8 cellular contexts compared by ENCODE assay signal in the genomic region with DNA sequence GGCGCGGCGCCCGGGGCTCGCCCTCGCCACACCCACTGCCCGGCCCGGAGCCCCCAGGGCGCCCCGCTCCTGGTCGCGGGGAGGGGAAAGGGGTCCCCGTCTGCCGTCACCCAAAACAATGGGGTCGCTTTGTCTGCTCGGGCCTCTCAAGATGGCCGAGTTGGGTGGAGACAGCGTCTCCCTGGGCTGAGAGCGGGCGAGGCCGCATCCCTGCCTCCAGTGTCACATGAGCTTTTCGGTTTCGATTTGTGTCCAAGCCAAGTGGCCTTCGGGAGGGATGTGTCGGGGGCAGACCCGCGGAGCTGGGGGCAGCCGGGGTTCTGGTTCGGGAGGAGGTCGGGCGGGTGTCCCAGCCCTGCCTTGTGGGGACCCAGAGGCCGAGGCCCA. TPM values are rescaled to one million over a fixed set of nuclear protein-coding genes. Genes with fewer than 3 reads are reported as not detected.
A peak's percentile ranks its signal among the peaks of the same experiment; 100 is the strongest.
DNase-seq lines count a peak whose midpoint lies in the region; ATAC-seq, FAIRE-seq and TF ChIP-seq lines count a peak whose summit lies in the region.

No MANE protein-coding gene starts in this region.

- H4K20me1 ChIP-seq in HepG2 (ENCODE audit: insufficient read depth, low read length), result peaks cover 12% of the 10 kb centered on the region

- H3K4me1 Mint-ChIP-seq in activated CD4-positive, alpha-beta T cell treated with anti-CD3 and anti-CD28 coated beads, Interleukin-2, amount 10 ng/mL, durations not matched to agents 7 days and 5 days, result peaks cover 48% of the 10 kb centered on the region

- ATAC-seq in HG02763 (IDR thresholded peaks at IDR 0.05; ENCODE audit: unreplicated experiment) (peak; percentile 19), HepG2 (peak; percentile 47)

- TF ChIP-seq RAD21 in HepG2 (CRISPR knock-in tag; IDR thresholded peaks at IDR 0.05), result no peak

- peak overlapping the region; percentile 96 to 100 (median 99) for H3K4me3 ChIP-seq in HepG2 (replicated peaks in 1 of 3; ENCODE audit: insufficient read depth in 1 of 3, low read depth in 2 of 3, low read length in 3 of 3)

- in situ Hi-C loops in HepG2 (cut with HindIII; ENCODE audit: extremely low pct_ligation_motif_present, low pct_unique_long_range_greater_than_20kb), result no loop called here

- H3K27ac Mint-ChIP-seq in activated CD4-positive, alpha-beta T cell treated with anti-CD3 and anti-CD28 coated beads, Interleukin-2, amount 10 ng/mL, durations not matched to agents 7 days and 5 days, result peak overlapping the region; percentile 91

- no peak for FAIRE-seq in HepG2 (lab: Jason Lieb, UNC)

- peak overlapping the region; percentile 87 for H3K4me3 Mint-ChIP-seq in activated CD4-positive, alpha-beta T cell treated with anti-CD3 and anti-CD28 coated beads, Interleukin-2, amount 10 ng/mL, durations not matched to agents 7 days and 5 days

- H3K4me1 ChIP-seq in HepG2 (ENCODE audit: insufficient read depth, low read length), result peaks cover 69% of the 10 kb centered on the region

- no peaks in the 10 kb centered on the region for H3K27me3 Mint-ChIP-seq in activated CD4-positive, alpha-beta T cell treated with anti-CD3 and anti-CD28 coated beads, Interleukin-2, amount 10 ng/mL, durations not matched to agents 7 days and 5 days

- DNase-seq in NCI-H2227 (lab: John Stamatoyannopoulos, UW; ENCODE audit: unreplicated experiment) (peak; percentile 74), NCI-H2227 treated with DMSO at 0.1 percent for 48 hours (lab: John Stamatoyannopoulos, UW) (no peak), NCI-H146 treated with DMSO at 0.1 percent for 48 hours (lab: John Stamatoyannopoulos, UW; ENCODE audit: unreplicated experiment) (peak; percentile 7), dedifferentiated amniotic fluid mesenchymal stem cell (ENCODE audit: extremely low spot score) (peak; percentile 48), HepG2 (ENCODE audit: low spot score) (peak; percentile 54)
- DNase-seq in activated CD4-positive, alpha-beta T cell treated with anti-CD3 and anti-CD28 coated beads, Interleukin-2, amount 10 ng/mL, durations not matched to agents 7 days and 5 days, result peak; percentile 72
- DNase-seq in stimulated activated CD4-positive, alpha-beta T cell treated with anti-CD3 and anti-CD28 coated beads, TNF-alpha, amount 100 ng/mL, for 24 hours (ENCODE audit: low read depth in 3 of 3), result peak in 2 of 3 experiments; percentile 14 to 50

- H3K9me3 Mint-ChIP-seq in activated CD4-positive, alpha-beta T cell treated with anti-CD3 and anti-CD28 coated beads, Interleukin-2, amount 10 ng/mL, durations not matched to agents 7 days and 5 days, result no peaks in the 10 kb centered on the region

- H3K36me3 ChIP-seq in HepG2 (replicated peaks in 1 of 2; ENCODE audit: control insufficient read depth in 1 of 2, insufficient read depth in 2 of 2, low read length in 2 of 2), result peaks cover 4 to 18% of the 10 kb centered on the region in 2 experiments; a peak in 4 of 5 replicates

- intact Hi-C loops in HepG2 (cut with micrococcal nuclease; ENCODE audit: unreplicated experiment), result no loop called here

- H3K27me3 ChIP-seq in HepG2 (ENCODE audit: control insufficient read depth in 1 of 2, insufficient read depth in 2 of 2, low read length in 2 of 2), result no peaks in the 10 kb centered on the region; a peak in 1 of 5 replicates

- BruUV-seq in HepG2 (replicated peaks; lab: Mats Ljungman, UMichigan), result no TSS peak

- POLR2A ChIA-PET in activated CD4-positive, alpha-beta T cell treated with anti-CD3 and anti-CD28 coated beads, Interleukin-2, amount 10 ng/mL, durations not matched to agents 7 days and 5 days (lab: Charles Lee), result no interaction called here
- POLR2A ChIA-PET in HepG2 (lab: Yijun Ruan, JAX), result interaction anchor here (0.7 to 1.6 kb wide), 3 partner anchors 17 to 300 kb away, joined by 3 to 16 read pairs (median 3); no protein-coding TSS in a partner anchor

- H3K79me2 ChIP-seq in HepG2 (ENCODE audit: insufficient read depth, low read length), result peaks cover 54% of the 10 kb centered on the region

- no CpG with 5 or more reads among the region's 32 CpGs for WGBS in HepG2 (ENCODE audit: low lambda C conversion rate)

- no peak for TF ChIP-seq POLR2A in HepG2 (IDR thresholded peaks at IDR 0.05; ENCODE audit: insufficient read depth in 1 of 2, low read depth in 2 of 2, low read length in 2 of 2)

- H3K27ac ChIP-seq in HepG2 (ENCODE audit: extremely low read length, insufficient read depth, low read length), result peak overlapping the region; percentile 90

- H3K9me3 ChIP-seq in HepG2 (ENCODE audit: low read length), result no peaks in the 10 kb centered on the region

- H3K4me2 ChIP-seq in HepG2 (ENCODE audit: low read depth, low read length), result peak overlapping the region; percentile 88

- no peak overlapping the region for H2AFZ ChIP-seq in HepG2 (ENCODE audit: low read length)

- no peak for TF ChIP-seq CTCF in HepG2 (CRISPR knock-in tag; IDR thresholded peaks at IDR 0.05)

- TF ChIP-seq EP300 in HepG2 (IDR thresholded peaks at IDR 0.05; ENCODE audit: low read depth in 2 of 2, low read length in 2 of 2), result no peak
- TF ChIP-seq EP300 in HepG2 (CRISPR knock-in tag; IDR thresholded peaks at IDR 0.05; ENCODE audit: borderline replicate concordance), result no peak

- H3K36me3 Mint-ChIP-seq in activated CD4-positive, alpha-beta T cell treated with anti-CD3 and anti-CD28 coated beads, Interleukin-2, amount 10 ng/mL, durations not matched to agents 7 days and 5 days (ENCODE audit: low read depth), result peaks cover 6% of the 10 kb centered on the region

- CTCF ChIA-PET in activated CD4-positive, alpha-beta T cell treated with anti-CD3 and anti-CD28 coated beads, Interleukin-2, amount 10 ng/mL, durations not matched to agents 7 days and 5 days (lab: Charles Lee), result interaction anchor here (0.5 to 1.1 kb wide), 4 partner anchors 128 to 352 kb away, joined by 3 to 4 read pairs (median 4); no protein-coding TSS in a partner anchor
- CTCF ChIA-PET in HepG2 (lab: Yijun Ruan, JAX; ENCODE audit: low intra/inter-chr PET ratio, low total read pairs), result no interaction called here

- peak overlapping the region; percentile 96 for H3K9ac ChIP-seq in HepG2 (ENCODE audit: insufficient read depth, low read depth, low read length)

TF ChIP-seq in HepG2, 621 proteins besides CTCF, POLR2A, EP300 and RAD21 (continues in another document):
- TF ChIP-seq, protein P1, sequence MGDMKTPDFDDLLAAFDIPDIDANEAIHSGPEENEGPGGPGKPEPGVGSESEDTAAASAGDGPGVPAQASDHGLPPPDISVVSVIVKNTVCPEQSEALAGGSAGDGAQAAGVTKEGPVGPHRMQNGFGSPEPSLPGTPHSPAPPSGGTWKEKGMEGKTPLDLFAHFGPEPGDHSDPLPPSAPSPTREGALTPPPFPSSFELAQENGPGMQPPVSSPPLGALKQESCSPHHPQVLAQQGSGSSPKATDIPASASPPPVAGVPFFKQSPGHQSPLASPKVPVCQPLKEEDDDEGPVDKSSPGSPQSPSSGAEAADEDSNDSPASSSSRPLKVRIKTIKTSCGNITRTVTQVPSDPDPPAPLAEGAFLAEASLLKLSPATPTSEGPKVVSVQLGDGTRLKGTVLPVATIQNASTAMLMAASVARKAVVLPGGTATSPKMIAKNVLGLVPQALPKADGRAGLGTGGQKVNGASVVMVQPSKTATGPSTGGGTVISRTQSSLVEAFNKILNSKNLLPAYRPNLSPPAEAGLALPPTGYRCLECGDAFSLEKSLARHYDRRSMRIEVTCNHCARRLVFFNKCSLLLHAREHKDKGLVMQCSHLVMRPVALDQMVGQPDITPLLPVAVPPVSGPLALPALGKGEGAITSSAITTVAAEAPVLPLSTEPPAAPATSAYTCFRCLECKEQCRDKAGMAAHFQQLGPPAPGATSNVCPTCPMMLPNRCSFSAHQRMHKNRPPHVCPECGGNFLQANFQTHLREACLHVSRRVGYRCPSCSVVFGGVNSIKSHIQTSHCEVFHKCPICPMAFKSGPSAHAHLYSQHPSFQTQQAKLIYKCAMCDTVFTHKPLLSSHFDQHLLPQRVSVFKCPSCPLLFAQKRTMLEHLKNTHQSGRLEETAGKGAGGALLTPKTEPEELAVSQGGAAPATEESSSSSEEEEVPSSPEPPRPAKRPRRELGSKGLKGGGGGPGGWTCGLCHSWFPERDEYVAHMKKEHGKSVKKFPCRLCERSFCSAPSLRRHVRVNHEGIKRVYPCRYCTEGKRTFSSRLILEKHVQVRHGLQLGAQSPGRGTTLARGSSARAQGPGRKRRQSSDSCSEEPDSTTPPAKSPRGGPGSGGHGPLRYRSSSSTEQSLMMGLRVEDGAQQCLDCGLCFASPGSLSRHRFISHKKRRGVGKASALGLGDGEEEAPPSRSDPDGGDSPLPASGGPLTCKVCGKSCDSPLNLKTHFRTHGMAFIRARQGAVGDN (CRISPR knock-in tag; IDR thresholded peaks at IDR 0.05), result peak; percentile 43

RNA-seq across cellular contexts. Expression of a gene that starts 0.8 kb away (rescaled TPM):
- total RNA-seq in activated CD4-positive, alpha-beta T cell treated with anti-CD3 and anti-CD28 coated beads, Interleukin-2, amount 10 ng/mL, durations not matched to agents 7 days and 5 days, result 100 to 1,000 TPM; 262 to 264 TPM
- 239 and 386 TPM in 2 replicates for total RNA-seq in HepG2 (2016; rRNA removed; fragmentation: Illumina TruSeq; extraction: Trizol)
- total RNA-seq in HepG2 (2016; cell fraction: cytosol; rRNA removed; fragmentation: Illumina TruSeq; extraction: Trizol; ENCODE audit: low read depth), result 33.0 and 38.5 TPM in 2 replicates
- total RNA-seq in HepG2 (2016; cell fraction: insoluble cytoplasmic fraction; rRNA removed; fragmentation: Illumina TruSeq; extraction: Trizol), result 231 and 328 TPM in 2 replicates
- total RNA-seq in HepG2 (2016; cell fraction: membrane; rRNA removed; fragmentation: Illumina TruSeq; extraction: Trizol), result 57.3 and 69.8 TPM in 2 replicates
- total RNA-seq in HepG2 (2016; cell fraction: nucleus; rRNA removed; fragmentation: Illumina TruSeq; extraction: Trizol), result 296 and 345 TPM in 2 replicates
- 74.4 and 102 TPM in 2 replicates for polyA plus RNA-seq in HepG2 (2011; rRNA removed)
- 102 and 115 TPM in 2 replicates for polyA plus RNA-seq in HepG2 (2011; cell fraction: cytosol; rRNA removed)
- 192 and 221 TPM in 2 replicates for polyA plus RNA-seq in HepG2 (2011; cell fraction: nucleus; rRNA removed)
- polyA plus RNA-seq in HepG2 (2012), result 126 and 135 TPM in 2 replicates
- 11.1 and 13.5 TPM in 2 replicates for polyA plus RNA-seq in HepG2 (2016; cell fraction: cytosol; fragmentation: Illumina TruSeq; extraction: Trizol; ENCODE audit: low read depth)
- polyA plus RNA-seq in HepG2 (2016; cell fraction: insoluble cytoplasmic fraction; fragmentation: Illumina TruSeq; extraction: Trizol; ENCODE audit: low read depth), result 132 and 159 TPM in 2 replicates
- polyA plus RNA-seq in HepG2 (2016; cell fraction: membrane; fragmentation: Illumina TruSeq; extraction: Trizol; ENCODE audit: low read depth), result 18.9 and 22.7 TPM in 2 replicates
- polyA plus RNA-seq in HepG2 (2016; cell fraction: nucleus; fragmentation: Illumina TruSeq; extraction: Trizol; ENCODE audit: insufficient read depth, low read depth), result 236 and 267 TPM in 2 replicates
- polyA minus RNA-seq in HepG2 (2011; rRNA and poly(A)+ RNA removed; ENCODE audit: low replicate concordance), result 411 and 518 TPM in 2 replicates
- polyA minus RNA-seq in HepG2 (2011; cell fraction: cytosol; rRNA and poly(A)+ RNA removed), result 317 and 327 TPM in 2 replicates
- 190 and 258 TPM in 2 replicates for polyA minus RNA-seq in HepG2 (2011; cell fraction: nucleus; rRNA and poly(A)+ RNA removed)
